In genomic region chr17:42667088-42667951, GRCh38 we compare ENCODE assay signal across 8 cellular contexts. TPM values are rescaled to one million over a fixed set of nuclear protein-coding genes. Genes with fewer than 3 reads are reported as not detected.
DNase-seq lines count a peak whose midpoint lies in the region; ATAC-seq and TF ChIP-seq lines count a peak whose summit lies in the region.

No MANE protein-coding gene starts in this region.

- peak overlapping the region in 4 of 5 experiments; percentile 48 to 87 (median 73) for H3K27ac Mint-ChIP-seq in brain
- no peak overlapping the region for H3K27ac Mint-ChIP-seq in stimulated activated naive B cell treated with anti-CD40 and anti-IgM and Interleukin-4, amounts not matched to agents 10 μg/mL and 1 μg/mL and 100 μg/mL, for 72 hours

- peaks cover 2% of the 10 kb centered on the region for H3K27me3 Mint-ChIP-seq in brain
- H3K27me3 Mint-ChIP-seq in stimulated activated naive B cell treated with anti-CD40 and anti-IgM and Interleukin-4, amounts not matched to agents 10 μg/mL and 1 μg/mL and 100 μg/mL, for 72 hours = peaks cover 28 to 36% of the 10 kb centered on the region in 2 donors

- peak; percentile 93 for DNase-seq in HT1080 (ENCODE audit: low read depth)
- DNase-seq in kidney glomerular epithelial cell (lab: John Stamatoyannopoulos, UW) = peak; percentile 88
- peak; percentile 58 to 87 for DNase-seq in tibial artery
- DNase-seq in NCI-H2081 treated with DMSO at 0.1 percent for 48 hours (lab: John Stamatoyannopoulos, UW) = no peak
- no peak for DNase-seq in stimulated activated naive B cell treated with anti-CD40 and anti-IgM and Interleukin-4, amounts not matched to agents 10 μg/mL and 1 μg/mL and 100 μg/mL, for 72 hours
- DNase-seq in NK-92 (lab: John Stamatoyannopoulos, UW; ENCODE audit: unreplicated experiment) = no peak

- TF ChIP-seq CTCF in brain (conservative IDR thresholded peaks at IDR 0.05) (no peak), tibial artery (IDR thresholded peaks at IDR 0.05) (no peak)

- H3K4me1 Mint-ChIP-seq in brain = peaks cover 17% of the 10 kb centered on the region
- H3K4me1 Mint-ChIP-seq in stimulated activated naive B cell treated with anti-CD40 and anti-IgM and Interleukin-4, amounts not matched to agents 10 μg/mL and 1 μg/mL and 100 μg/mL, for 72 hours = peaks cover 17 to 19% of the 10 kb centered on the region in 2 donors

- peak overlapping the region in 1 of 5 experiments; percentile 35 for H3K4me3 Mint-ChIP-seq in brain
- no peak overlapping the region for H3K4me3 Mint-ChIP-seq in stimulated activated naive B cell treated with anti-CD40 and anti-IgM and Interleukin-4, amounts not matched to agents 10 μg/mL and 1 μg/mL and 100 μg/mL, for 72 hours

- H3K9me3 Mint-ChIP-seq in brain = no peaks in the 10 kb centered on the region
- H3K9me3 Mint-ChIP-seq in stimulated activated naive B cell treated with anti-CD40 and anti-IgM and Interleukin-4, amounts not matched to agents 10 μg/mL and 1 μg/mL and 100 μg/mL, for 72 hours = no peaks in the 10 kb centered on the region

- no peaks in the 10 kb centered on the region for H3K27me3 ChIP-seq in tibial artery

- H3K4me3 ChIP-seq in tibial artery = no peak overlapping the region

- no peaks in the 10 kb centered on the region for H3K9me3 ChIP-seq in tibial artery

- peak overlapping the region; percentile 75 to 78 for H3K27ac ChIP-seq in tibial artery

- peaks cover 55% of the 10 kb centered on the region for H3K36me3 Mint-ChIP-seq in brain
- peaks cover 27 to 35% of the 10 kb centered on the region in 2 donors for H3K36me3 Mint-ChIP-seq in stimulated activated naive B cell treated with anti-CD40 and anti-IgM and Interleukin-4, amounts not matched to agents 10 μg/mL and 1 μg/mL and 100 μg/mL, for 72 hours

- intact Hi-C loops in tibial artery (cut with DNase I; ENCODE audit: low total_unique reads) = no loop called here

- peaks cover 0 to 80% (median 55%) of the 10 kb centered on the region in 4 donors for H3K4me1 ChIP-seq in tibial artery

- H3K36me3 ChIP-seq in tibial artery = peaks cover 39 to 88% (median 71%) of the 10 kb centered on the region in 3 donors

- ATAC-seq in stimulated activated naive B cell treated with anti-CD40 and anti-IgM and Interleukin-4, amounts not matched to agents 10 μg/mL and 1 μg/mL and 100 μg/mL, for 72 hours (replicated peaks) = no peak
- no peak for ATAC-seq in HG02623 (IDR thresholded peaks at IDR 0.05; ENCODE audit: unreplicated experiment)

RNA-seq across cellular contexts. Expression of gene TUBG2, which starts 8.2 kb away (rescaled TPM):
- total RNA-seq in HT1080 (2014; rRNA removed; shearing (Covaris generic)) = 6.8 and 9.3 TPM in 2 replicates
- 16.3 and 20.0 TPM in 2 replicates for polyA plus RNA-seq in HT1080 (2015; cell fraction: cytosol; rRNA removed)
- polyA plus RNA-seq in HT1080 (2015; cell fraction: nucleus; rRNA removed) = 54.2 and 65.1 TPM in 2 replicates
- 65.3 TPM for polyA plus RNA-seq in brain (ENCODE audit: insufficient read depth, low read depth, low replicate concordance)

RNA-seq across cellular contexts. Expression of gene PLEKHH3, which starts 9.5 kb away (rescaled TPM):
- 14.7 and 15.7 TPM in 2 replicates for total RNA-seq in HT1080 (2014; rRNA removed; shearing (Covaris generic))
- 11.5 and 13.5 TPM in 2 replicates for polyA plus RNA-seq in HT1080 (2015; cell fraction: cytosol; rRNA removed)
- polyA plus RNA-seq in HT1080 (2015; cell fraction: nucleus; rRNA removed) = 24.1 and 26.9 TPM in 2 replicates
- polyA plus RNA-seq in brain (ENCODE audit: insufficient read depth, low read depth, low replicate concordance) = 38.5 TPM

RNA-seq across cellular contexts. Expression of gene CCR10, which starts 14.3 kb away (rescaled TPM):
- 2.1 and 2.5 TPM in 2 replicates for total RNA-seq in HT1080 (2014; rRNA removed; shearing (Covaris generic))
- polyA plus RNA-seq in HT1080 (2015; cell fraction: cytosol; rRNA removed) = 1.3 and 2.8 TPM in 2 replicates
- polyA plus RNA-seq in HT1080 (2015; cell fraction: nucleus; rRNA removed) = 1.1 and 1.2 TPM in 2 replicates
- polyA plus RNA-seq in brain (ENCODE audit: insufficient read depth, low read depth, low replicate concordance) = 3.1 TPM

RNA-seq across cellular contexts. Expression of gene CNTNAP1, which starts 15.0 kb away (rescaled TPM):
- total RNA-seq in HT1080 (2014; rRNA removed; shearing (Covaris generic)) = 8.6 and 9.9 TPM in 2 replicates
- 5.0 and 5.5 TPM in 2 replicates for polyA plus RNA-seq in HT1080 (2015; cell fraction: cytosol; rRNA removed)
- 62.2 and 70.5 TPM in 2 replicates for polyA plus RNA-seq in HT1080 (2015; cell fraction: nucleus; rRNA removed)
- 20.0 TPM for polyA plus RNA-seq in brain (ENCODE audit: insufficient read depth, low read depth, low replicate concordance)

RNA-seq across cellular contexts. Expression of gene TUBG1, which starts 57.8 kb away (rescaled TPM):
- 114 and 165 TPM in 2 replicates for total RNA-seq in HT1080 (2014; rRNA removed; shearing (Covaris generic))
- 87.5 and 98.1 TPM in 2 replicates for polyA plus RNA-seq in HT1080 (2015; cell fraction: cytosol; rRNA removed)
- 68.9 and 76.1 TPM in 2 replicates for polyA plus RNA-seq in HT1080 (2015; cell fraction: nucleus; rRNA removed)
- 207 TPM for polyA plus RNA-seq in brain (ENCODE audit: insufficient read depth, low read depth, low replicate concordance)

Comparison
In these comparisons a context has a peak if more than half of its experiments do, and no peak if none do; other contexts are left out.
1. DNase-seq: peak in HT1080 (single experiment), kidney glomerular epithelial cell (single experiment) and tibial artery (2 of 2); none in NCI-H2081 treated with DMSO at 0.1 percent for 48 hours (single experiment), stimulated activated naive B cell treated with anti-CD40 and anti-IgM and Interleukin-4, amounts not matched to agents 10 μg/mL and 1 μg/mL and 100 μg/mL, for 72 hours (single experiment) and NK-92 (single experiment).